Comparison of ENCODE assay signal across 7 cellular contexts in the genomic region with DNA sequence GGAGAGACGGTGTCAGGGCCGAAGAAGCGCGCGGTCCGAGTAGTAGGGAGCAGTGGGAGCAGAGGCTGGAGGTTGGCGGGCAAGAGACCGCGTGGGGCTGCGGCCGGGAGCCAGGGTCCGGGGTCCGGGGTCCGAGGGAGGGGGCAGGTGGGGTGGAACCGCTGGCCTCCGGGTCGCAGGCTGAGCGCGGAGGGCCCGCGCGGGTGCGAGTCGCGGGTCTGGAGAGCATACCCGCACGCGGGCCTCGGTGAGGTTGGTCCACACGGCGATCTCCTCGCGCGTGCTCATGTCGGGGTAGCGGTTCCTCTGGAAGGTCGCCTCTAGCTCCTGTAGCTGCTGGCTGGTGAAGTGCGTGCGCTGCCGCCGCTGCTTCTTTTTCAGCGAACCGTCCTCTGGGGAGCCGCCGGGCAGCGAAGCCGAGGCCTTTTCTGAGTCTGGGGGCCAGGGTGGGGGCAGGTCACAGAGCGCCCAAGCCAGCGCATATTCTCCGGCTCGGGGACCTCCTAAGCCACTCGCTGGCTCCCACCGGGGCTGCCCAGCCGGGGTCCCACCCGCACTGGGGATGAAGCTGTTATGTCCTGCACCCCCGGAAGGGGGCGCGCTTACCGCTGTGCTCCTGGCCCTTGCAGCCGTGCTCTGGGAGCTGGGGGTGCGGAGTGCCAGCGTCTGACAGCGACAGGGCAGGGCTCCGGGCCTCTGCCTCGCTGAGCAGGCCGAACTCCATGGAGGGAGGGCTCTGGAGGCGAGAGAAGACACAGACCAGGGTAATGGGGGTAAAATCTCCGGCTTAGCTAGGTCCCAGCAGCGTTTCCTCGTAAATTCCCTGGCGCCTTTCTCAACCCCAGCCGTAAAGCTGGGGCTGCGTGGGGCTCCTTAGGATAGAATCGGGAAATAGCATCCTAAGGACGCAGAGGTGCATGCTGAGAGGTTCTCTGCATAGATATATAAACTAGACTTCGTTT. TPM values are rescaled to one million over a fixed set of nuclear protein-coding genes. Genes with fewer than 3 reads are reported as not detected.
A peak's percentile ranks its signal among the peaks of the same experiment; 100 is the strongest.
DNase-seq lines count a peak whose midpoint lies in the region; ATAC-seq, FAIRE-seq and TF ChIP-seq lines count a peak whose summit lies in the region.

No MANE protein-coding gene starts in this region.

- no peak overlapping the region for H2BK12ac ChIP-seq in neuronal stem cell (ENCODE audit: low read length)

- H2AK5ac ChIP-seq in neuronal stem cell (ENCODE audit: low read depth, low read length) = peak overlapping the region; percentile 71

- intact Hi-C loops in aorta (cut with DNase I) = no loop called here

- H3K4me1 ChIP-seq in neuronal stem cell (ENCODE audit: control insufficient read depth in 2 of 2, insufficient read depth in 1 of 2, low read depth in 1 of 2, low read length in 2 of 2) (peaks cover 6 to 9% of the 10 kb centered on the region in 2 donors), aorta (ENCODE audit: control insufficient read depth in 1 of 2, insufficient read depth in 2 of 2, low read length in 2 of 2) (no peaks in the 10 kb centered on the region)

- FAIRE-seq in GM12892 (lab: Jason Lieb, UNC) = peak; percentile 42

- peak overlapping the region; percentile 89 for H3K23ac ChIP-seq in neuronal stem cell (ENCODE audit: low read depth, low read length, poor library complexity)

- no peak overlapping the region for H3K4ac ChIP-seq in neuronal stem cell (ENCODE audit: low read length)

- no peak overlapping the region for H4K91ac ChIP-seq in neuronal stem cell (ENCODE audit: low read depth, low read length, poor library complexity)

- no peaks in the 10 kb centered on the region for H3K79me1 ChIP-seq in neuronal stem cell (ENCODE audit: low read depth, low read length)

- H3K36me3 ChIP-seq in neuronal stem cell (replicated peaks in 1 of 2; ENCODE audit: control insufficient read depth in 2 of 2, insufficient read depth in 2 of 2, low read length in 2 of 2) (no peaks in the 10 kb centered on the region), aorta (ENCODE audit: control insufficient read depth in 1 of 2, insufficient read depth in 2 of 2, low read length in 1 of 2) (no peaks in the 10 kb centered on the region)

- peak overlapping the region; percentile 96 for H3K4me2 ChIP-seq in neuronal stem cell (ENCODE audit: insufficient read depth, low read length, poor library complexity, severe bottlenecking)

- H3K18ac ChIP-seq in neuronal stem cell (ENCODE audit: low read length) = peak overlapping the region; percentile 81

- peak; percentile 82 for DNase-seq in GM12892 (ENCODE audit: insufficient read length)
- DNase-seq in NCI-H460 (ENCODE audit: extremely low read depth, low read depth) = peak; percentile 40
- DNase-seq in activated T-cell treated with anti-CD3 and anti-CD28 coated beads for 1 hour (ENCODE audit: low read depth) = peak; percentile 53
- DNase-seq in neuronal stem cell (ENCODE audit: low spot score) = no peak
- DNase-seq in aorta = peak; percentile 56 to 81

- H4K8ac ChIP-seq in neuronal stem cell (ENCODE audit: low read depth, low read length) = peak overlapping the region; percentile 54

- no peak for TF ChIP-seq POLR2A in GM12892 (IDR thresholded peaks at IDR 0.05; ENCODE audit: low read depth, low read length)

- H2BK120ac ChIP-seq in neuronal stem cell (ENCODE audit: low read depth, low read length) = no peak overlapping the region

- ATAC-seq in esophagus mucosa (peak; percentile 59), aorta (ENCODE audit: low FRiP score) (peak; percentile 45), HG03521 (IDR thresholded peaks at IDR 0.05; ENCODE audit: unreplicated experiment) (no peak)

- H2BK15ac ChIP-seq in neuronal stem cell (ENCODE audit: low read length) = no peak overlapping the region

- H3K9me3 ChIP-seq in neuronal stem cell (replicated peaks in 1 of 2; ENCODE audit: control insufficient read depth in 2 of 2, insufficient read depth in 1 of 2, low read depth in 1 of 2, low read length in 2 of 2) (peaks cover 0 to 1% of the 10 kb centered on the region in 2 donors), aorta (ENCODE audit: control insufficient read depth, low read length) (no peaks in the 10 kb centered on the region)

- H2BK5ac ChIP-seq in neuronal stem cell (ENCODE audit: low read length) = no peak overlapping the region

- WGBS in neuronal stem cell (ENCODE audit: extremely low coverage in 2 of 2, insufficient read length in 2 of 2, insufficient replicate concordance in 1 of 2), 2 donors = no CpG with 5 or more reads among the region's 76 CpGs
- 19 to 21% methylated on average over 70 to 76 of the region's 76 CpGs for WGBS in aorta, 2 donors

- no peak overlapping the region for H3K9ac ChIP-seq in neuronal stem cell (ENCODE audit: low read depth, low read length, poor library complexity)

- H3K27me3 ChIP-seq in neuronal stem cell (ENCODE audit: control insufficient read depth in 3 of 3, insufficient read depth in 3 of 3, low read depth in 1 of 3, low read length in 3 of 3) (peaks cover 15 to 92% (median 72%) of the 10 kb centered on the region in 3 experiments), aorta (ENCODE audit: control insufficient read depth in 1 of 2, insufficient read depth in 2 of 2, low read length in 1 of 2) (no peaks in the 10 kb centered on the region)

- peak overlapping the region; percentile 31 to 74 for H3K4me3 ChIP-seq in neuronal stem cell (ENCODE audit: low read length in 2 of 2)
- H3K4me3 ChIP-seq in aorta (ENCODE audit: low read length in 2 of 2) = no peak overlapping the region

- peak overlapping the region; percentile 94 for H2AFZ ChIP-seq in neuronal stem cell (ENCODE audit: low read length)

- H3K27ac ChIP-seq in neuronal stem cell (replicated peaks; ENCODE audit: low read length) (no peak overlapping the region), aorta (ENCODE audit: low read depth in 1 of 2, low read length in 2 of 2) (no peak overlapping the region)

- H3K14ac ChIP-seq in neuronal stem cell (ENCODE audit: low read length) = no peak overlapping the region

RNA-seq across cellular contexts. Expression of gene ELOVL3, which starts 5.5 kb away (rescaled TPM):
- 0.19 TPM for polyA plus RNA-seq in GM12892 (2012; ENCODE audit: missing spikeins)
- 0.20 TPM in 1 of 2 replicates, not detected in the other for total RNA-seq in NCI-H460 (2014; rRNA removed; shearing (Covaris generic))
- 0.42 TPM in 1 of 2 replicates, not detected in the other for polyA plus RNA-seq in NCI-H460 (2014; cell fraction: nucleus; rRNA removed)
- total RNA-seq in esophagus mucosa (not detected), aorta (not detected)
- polyA plus RNA-seq in neuronal stem cell (2013, experiment 1 of 2) = 0.17 TPM
- polyA plus RNA-seq in neuronal stem cell (2013, experiment 2 of 2) = 0.18 TPM
- not detected for polyA plus RNA-seq in aorta

RNA-seq across cellular contexts. Expression of gene PITX3, which starts 9.7 kb away (rescaled TPM):
- not detected for polyA plus RNA-seq in GM12892 (2012; ENCODE audit: missing spikeins)
- total RNA-seq in NCI-H460 (2014; rRNA removed; shearing (Covaris generic)) = 0.27 TPM in 1 of 2 replicates, not detected in the other
- 0.92 TPM in 1 of 2 replicates, not detected in the other for polyA plus RNA-seq in NCI-H460 (2014; cell fraction: nucleus; rRNA removed)
- not detected for total RNA-seq in esophagus mucosa
- polyA plus RNA-seq in neuronal stem cell (2013, experiment 1 of 2) = 0.10 TPM
- 0.08 TPM for polyA plus RNA-seq in neuronal stem cell (2013, experiment 2 of 2)
- total RNA-seq in aorta = not detected
- under 1 TPM in 1 of 2 donors, not detected in 1; 0.13 TPM for polyA plus RNA-seq in aorta

RNA-seq across cellular contexts. Expression of gene GBF1, which starts 13.7 kb away (rescaled TPM):
- polyA plus RNA-seq in GM12892 (2012; ENCODE audit: missing spikeins) = 14.1 TPM
- 27.6 and 30.5 TPM in 2 replicates for total RNA-seq in NCI-H460 (2014; rRNA removed; shearing (Covaris generic))
- polyA plus RNA-seq in NCI-H460 (2014; cell fraction: nucleus; rRNA removed) = 16.1 and 22.0 TPM in 2 replicates
- total RNA-seq in esophagus mucosa = 24.0 TPM
- 14.4 TPM for polyA plus RNA-seq in neuronal stem cell (2013, experiment 1 of 2)
- 14.5 TPM for polyA plus RNA-seq in neuronal stem cell (2013, experiment 2 of 2)
- 10 to 100 TPM; 41.9 to 44.0 TPM for total RNA-seq in aorta
- polyA plus RNA-seq in aorta = 10 to 100 TPM in 1 of 2 donors, 1 to 10 TPM in 1; 7.1 to 23.3 TPM

Comparison
In these comparisons a context has a peak if more than half of its experiments do, and no peak if none do; other contexts are left out.
1. H3K4me3 ChIP-seq: peak in neuronal stem cell (2 of 2); none in aorta (0 of 2).